Comparison of ENCODE assay signal across 12 cellular contexts in the genomic region with DNA sequence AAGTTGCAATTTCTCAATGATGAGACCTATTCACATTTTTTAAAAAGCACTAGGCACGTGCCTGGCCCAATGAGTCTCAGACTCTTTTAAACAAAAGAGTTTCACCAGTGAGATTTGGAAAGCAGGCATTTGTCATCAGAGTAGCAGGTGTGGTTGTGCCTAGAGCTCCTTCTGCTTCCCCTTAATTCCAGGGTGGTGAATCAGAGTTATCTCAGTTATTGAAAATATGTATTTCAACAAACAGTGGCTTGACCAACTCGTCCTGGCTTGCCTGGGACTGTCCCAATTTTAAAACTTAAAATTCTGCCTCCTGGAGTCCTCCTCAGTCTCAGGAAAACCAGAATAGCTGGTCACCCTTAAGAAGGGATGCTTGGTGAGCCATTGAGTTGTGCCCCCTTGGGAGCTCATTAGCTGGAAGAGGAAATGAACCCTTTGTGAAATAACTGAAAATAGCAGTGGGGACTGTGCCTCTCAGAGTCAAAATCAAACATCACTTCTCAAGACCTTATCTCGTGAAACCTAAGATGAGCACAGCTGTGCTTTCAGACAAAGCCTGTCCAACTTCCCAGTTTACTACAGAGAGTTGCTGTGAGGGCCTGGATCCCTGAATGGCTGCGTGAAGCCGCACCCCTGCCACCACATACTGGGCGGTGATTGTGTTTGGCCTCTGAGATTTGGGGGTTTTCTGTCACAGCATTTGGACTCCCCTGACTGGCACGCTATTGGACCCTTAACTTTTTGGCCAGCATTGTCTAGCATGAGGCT.
DNase-seq lines count a peak whose midpoint lies in the region; TF ChIP-seq lines count a peak whose summit lies in the region.
"Had no signal": no experiment of that assay in that cellular context is flagged by ENCODE, and none has a peak within 500 bp of the region (broad histone marks: within the 10 kb centered on the region; RNA-seq: fewer than 3 reads in every experiment).

No MANE protein-coding gene starts in this region.

- intact Hi-C loops in testis (cut with DNase I; ENCODE audit: low total_unique reads) = no loop called here

- no peak for TF ChIP-seq POLR2A in testis (IDR thresholded peaks at IDR 0.05)

- H3K27me3 ChIP-seq in testis = no peaks in the 10 kb centered on the region
- H3K27me3 ChIP-seq: colonic mucosa had no signal

- WGBS in testis, 2 donors = 67 to 73% methylated on average over 7 of the region's 7 CpGs

- peak; percentile 78 for DNase-seq in SIG-M5 treated with dmso at 0.1 percent for 504 hours (lab: John Stamatoyannopoulos, UW; ENCODE audit: unreplicated experiment)
- no peak for DNase-seq in SIG-M5 (lab: John Stamatoyannopoulos, UW)
- DNase-seq in RKO (ENCODE audit: low spot score) = peak; percentile 6
- peak; percentile 23 for DNase-seq in fibroblast of mammary gland (ENCODE audit: low read depth)
- DNase-seq in ureter (ENCODE audit: low spot score) = peak; percentile 62
- DNase-seq in ACHN = no peak
- DNase-seq in NCI-H345 treated with DMSO at 0.1 percent for 48 hours (lab: John Stamatoyannopoulos, UW; ENCODE audit: unreplicated experiment) = no peak
- no peak for DNase-seq in testis
- DNase-seq: activated CD8-positive, alpha-beta memory T cell treated with anti-CD3 and anti-CD28 coated beads, Interleukin-2, amount 10 ng/mL, durations not matched to agents 7 days and 5 days; colonic mucosa; NCI-H2081; T-cell had no signal

- no peak overlapping the region for H3K27ac ChIP-seq in testis
- H3K27ac ChIP-seq: colonic mucosa had no signal

- TF ChIP-seq CTCF in fibroblast of mammary gland (conservative IDR thresholded peaks at IDR 0.05; ENCODE audit: control insufficient read depth, insufficient read depth, low read depth, low read length) = no peak
- TF ChIP-seq CTCF in testis (IDR thresholded peaks at IDR 0.05) = no peak

- in situ Hi-C loops in ACHN (cut with HindIII; ENCODE audit: low pct_ligation_motif_present, low pct_unique_long_range_greater_than_20kb, low sequenced_read_pairs) = no loop called here

- no peaks in the 10 kb centered on the region for H3K36me3 ChIP-seq in testis (ENCODE audit: low read depth, missing control alignments)
- H3K36me3 ChIP-seq: colonic mucosa had no signal

- H3K4me3 ChIP-seq in fibroblast of mammary gland (ENCODE audit: control insufficient read depth, low read depth, low read length) (no peak overlapping the region), testis (no peak overlapping the region)
- H3K4me3 ChIP-seq: colonic mucosa had no signal

- no peaks in the 10 kb centered on the region for H3K4me1 ChIP-seq in testis
- H3K4me1 ChIP-seq: colonic mucosa had no signal

- no peaks in the 10 kb centered on the region for H3K9me3 ChIP-seq in testis
- H3K9me3 ChIP-seq: colonic mucosa had no signal

Comparison
In these comparisons a context has a peak if more than half of its experiments do, and no peak if none do; other contexts are left out.
1. DNase-seq: peak in SIG-M5 treated with dmso at 0.1 percent for 504 hours (single experiment), RKO (single experiment), fibroblast of mammary gland (single experiment) and ureter (single experiment); none in SIG-M5 (single experiment), ACHN (single experiment), NCI-H345 treated with DMSO at 0.1 percent for 48 hours (single experiment) and testis (single experiment).